In the genomic region with DNA sequence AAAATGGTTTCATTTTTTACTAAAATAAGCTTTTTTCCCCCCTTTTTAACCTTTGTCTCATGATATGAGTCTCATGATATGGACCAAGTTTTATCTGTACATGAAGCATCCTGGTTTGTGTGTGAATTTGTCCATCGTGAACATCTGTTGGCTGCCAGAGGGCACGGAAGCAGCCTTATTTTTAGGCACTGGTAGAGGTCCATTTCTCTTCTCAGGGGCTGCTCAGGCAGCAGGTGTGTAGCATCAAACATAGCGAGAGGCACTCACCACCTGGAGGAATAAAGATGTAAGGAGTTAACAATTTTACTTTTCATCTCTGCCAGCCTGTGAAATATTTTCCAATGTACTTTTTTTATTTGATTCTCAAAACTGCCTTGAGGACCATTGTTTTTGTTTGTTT, we compare ENCODE assay signal across 13 cellular contexts.
DNase-seq lines count a peak whose midpoint lies in the region; ATAC-seq and TF ChIP-seq lines count a peak whose summit lies in the region.
"Had no signal": no experiment of that assay in that cellular context is flagged by ENCODE, and none has a peak within 500 bp of the region (broad histone marks: within the 10 kb centered on the region; RNA-seq: fewer than 3 reads in every experiment).

No MANE protein-coding gene starts in this region.

- no peak overlapping the region for H3K9ac ChIP-seq in DND-41 (ENCODE audit: low read depth, low read length)
- H3K9ac ChIP-seq: BLaER1 treated with 17β-estradiol and CSF1 and Interleukin-3, amounts not matched to agents 10 nM and 100 nM had no signal

- no peaks in the 10 kb centered on the region for H3K27me3 Mint-ChIP-seq in activated naive CD8-positive, alpha-beta T cell treated with anti-CD3 and anti-CD28 coated beads, Interleukin-2, amount 50 U/mL, for 24 hours
- H3K27me3 Mint-ChIP-seq: type B pancreatic cell had no signal

- peak overlapping the region; percentile 76 for H3K27ac Mint-ChIP-seq in activated naive CD8-positive, alpha-beta T cell treated with anti-CD3 and anti-CD28 coated beads, Interleukin-2, amount 50 U/mL, for 24 hours
- H3K27ac Mint-ChIP-seq: GM23338, type B pancreatic cell had no signal

- H3K27ac ChIP-seq in DND-41 (ENCODE audit: low read length) = no peak overlapping the region
- H3K27ac ChIP-seq in prostate gland = no peak overlapping the region
- H3K27ac ChIP-seq: BLaER1 treated with 17β-estradiol and CSF1 and Interleukin-3, amounts not matched to agents 10 nM and 100 nM had no signal

- TF ChIP-seq POLR2A in prostate gland (IDR thresholded peaks at IDR 0.05) = no peak

- no peaks in the 10 kb centered on the region for H4K20me1 ChIP-seq in DND-41 (ENCODE audit: insufficient read depth, low read length)
- H4K20me1 ChIP-seq: BLaER1 treated with 17β-estradiol and CSF1 and Interleukin-3, amounts not matched to agents 10 nM and 100 nM had no signal

- peaks cover 25% of the 10 kb centered on the region for H3K4me1 Mint-ChIP-seq in activated naive CD8-positive, alpha-beta T cell treated with anti-CD3 and anti-CD28 coated beads, Interleukin-2, amount 50 U/mL, for 24 hours
- H3K4me1 Mint-ChIP-seq: GM23338 had no signal

- H3K4me1 ChIP-seq in DND-41 (ENCODE audit: insufficient read depth, low read length) (peaks cover 27% of the 10 kb centered on the region), prostate gland (replicated peaks) (no peaks in the 10 kb centered on the region), HAP-1 (no peaks in the 10 kb centered on the region)
- H3K4me1 ChIP-seq: BLaER1 treated with 17β-estradiol and CSF1 and Interleukin-3, amounts not matched to agents 10 nM and 100 nM had no signal

- intact Hi-C loops in prostate gland (cut with DNase I) = loop anchor here (10.0 kb wide), 1 partner anchor 136 kb away; a partner anchor contains a TSS

- DNase-seq in DND-41 = peak; percentile 31
- DNase-seq in activated naive CD8-positive, alpha-beta T cell treated with anti-CD3 and anti-CD28 coated beads, Interleukin-2, amount 50 U/mL, for 24 hours = no peak
- no peak for DNase-seq in GM10266 (ENCODE audit: extremely low spot score)
- no peak for DNase-seq in prostate gland (ENCODE audit: low spot score)
- DNase-seq in HAP-1 (ENCODE audit: low spot score in 2 of 2) = no peak
- no peak for DNase-seq in NCI-H526 treated with DMSO at 0.1 percent for 48 hours (lab: John Stamatoyannopoulos, UW)
- DNase-seq: effector CD4-positive, alpha-beta T cell had no signal

- ATAC-seq in DND-41 (ENCODE audit: insufficient read depth, low read depth) = peak; percentile 36; the same call in 2 of the 3 replicates
- ATAC-seq in GM19328 (IDR thresholded peaks at IDR 0.05; ENCODE audit: unreplicated experiment) = peak; percentile 54
- peak; percentile 43 for ATAC-seq in HG03039 (IDR thresholded peaks at IDR 0.05; ENCODE audit: unreplicated experiment)
- ATAC-seq in activated naive CD8-positive, alpha-beta T cell treated with anti-CD3 and anti-CD28 coated beads, Interleukin-2, amount 50 U/mL, for 24 hours = no peak
- ATAC-seq: GM23338, left lobe of liver had no signal

- H3K4me2 ChIP-seq in DND-41 (ENCODE audit: insufficient read depth, low read length) = no peak overlapping the region
- H3K4me2 ChIP-seq: BLaER1 treated with 17β-estradiol and CSF1 and Interleukin-3, amounts not matched to agents 10 nM and 100 nM; GM23338 had no signal

- no peak overlapping the region for H2AFZ ChIP-seq in DND-41 (ENCODE audit: low read depth, low read length)
- H2AFZ ChIP-seq: GM23338 had no signal

- no peaks in the 10 kb centered on the region for H3K79me2 ChIP-seq in DND-41 (ENCODE audit: insufficient read depth, low read length)

- H3K9me3 ChIP-seq in DND-41 (ENCODE audit: insufficient read depth, low read length, severe bottlenecking) = peaks cover 2% of the 10 kb centered on the region
- no peaks in the 10 kb centered on the region for H3K9me3 ChIP-seq in prostate gland
- H3K9me3 ChIP-seq in HAP-1 = no peaks in the 10 kb centered on the region; the same call in 1 of the 2 replicates

- no peak for TF ChIP-seq CTCF in DND-41 (IDR thresholded peaks at IDR 0.05; ENCODE audit: borderline replicate concordance, extremely low read depth, low read length, poor library complexity, severe bottlenecking)
- no peak for TF ChIP-seq CTCF in GM10266 (IDR thresholded peaks at IDR 0.05; ENCODE audit: control insufficient read depth, insufficient read depth, low read depth, missing control alignments)
- TF ChIP-seq CTCF in prostate gland (IDR thresholded peaks at IDR 0.05) = no peak

- H3K36me3 Mint-ChIP-seq in activated naive CD8-positive, alpha-beta T cell treated with anti-CD3 and anti-CD28 coated beads, Interleukin-2, amount 50 U/mL, for 24 hours (ENCODE audit: low read depth) = peaks cover 13% of the 10 kb centered on the region

- no peaks in the 10 kb centered on the region for H3K9me3 Mint-ChIP-seq in activated naive CD8-positive, alpha-beta T cell treated with anti-CD3 and anti-CD28 coated beads, Interleukin-2, amount 50 U/mL, for 24 hours
- H3K9me3 Mint-ChIP-seq: GM23338, type B pancreatic cell had no signal

- H3K36me3 ChIP-seq in DND-41 (ENCODE audit: insufficient read depth, low read length) (no peaks in the 10 kb centered on the region; the same call in 1 of the 2 replicates), prostate gland (no peaks in the 10 kb centered on the region), HAP-1 (replicated peaks) (no peaks in the 10 kb centered on the region)
- H3K36me3 ChIP-seq: BLaER1 treated with 17β-estradiol and CSF1 and Interleukin-3, amounts not matched to agents 10 nM and 100 nM had no signal

- H3K27me3 ChIP-seq in DND-41 (ENCODE audit: insufficient read depth, low read length, poor library complexity) = no peaks in the 10 kb centered on the region
- H3K27me3 ChIP-seq in prostate gland (replicated peaks; ENCODE audit: insufficient read depth) = no peaks in the 10 kb centered on the region
- no peaks in the 10 kb centered on the region for H3K27me3 ChIP-seq in HAP-1 (ENCODE audit: low read depth)
- H3K27me3 ChIP-seq: BLaER1 treated with 17β-estradiol and CSF1 and Interleukin-3, amounts not matched to agents 10 nM and 100 nM had no signal

- in situ Hi-C loops in HAP-1 (cut with MboI; ENCODE audit: low sequenced_read_pairs) = no loop called here

- 58% methylated on average over 3 of the region's 3 CpGs for WGBS in prostate gland

- H3K4me3 Mint-ChIP-seq in activated naive CD8-positive, alpha-beta T cell treated with anti-CD3 and anti-CD28 coated beads, Interleukin-2, amount 50 U/mL, for 24 hours = peak overlapping the region; percentile 1
- H3K4me3 Mint-ChIP-seq: GM23338, type B pancreatic cell had no signal

- no peak overlapping the region for H3K4me3 ChIP-seq in DND-41 (ENCODE audit: low read depth in 1 of 2, low read length in 2 of 2)
- no peak overlapping the region for H3K4me3 ChIP-seq in prostate gland
- no peak overlapping the region for H3K4me3 ChIP-seq in HAP-1
- H3K4me3 ChIP-seq: BLaER1 treated with 17β-estradiol and CSF1 and Interleukin-3, amounts not matched to agents 10 nM and 100 nM; GM23338 had no signal
